Comparison of ENCODE assay signal across 8 cellular contexts in the genomic region with DNA sequence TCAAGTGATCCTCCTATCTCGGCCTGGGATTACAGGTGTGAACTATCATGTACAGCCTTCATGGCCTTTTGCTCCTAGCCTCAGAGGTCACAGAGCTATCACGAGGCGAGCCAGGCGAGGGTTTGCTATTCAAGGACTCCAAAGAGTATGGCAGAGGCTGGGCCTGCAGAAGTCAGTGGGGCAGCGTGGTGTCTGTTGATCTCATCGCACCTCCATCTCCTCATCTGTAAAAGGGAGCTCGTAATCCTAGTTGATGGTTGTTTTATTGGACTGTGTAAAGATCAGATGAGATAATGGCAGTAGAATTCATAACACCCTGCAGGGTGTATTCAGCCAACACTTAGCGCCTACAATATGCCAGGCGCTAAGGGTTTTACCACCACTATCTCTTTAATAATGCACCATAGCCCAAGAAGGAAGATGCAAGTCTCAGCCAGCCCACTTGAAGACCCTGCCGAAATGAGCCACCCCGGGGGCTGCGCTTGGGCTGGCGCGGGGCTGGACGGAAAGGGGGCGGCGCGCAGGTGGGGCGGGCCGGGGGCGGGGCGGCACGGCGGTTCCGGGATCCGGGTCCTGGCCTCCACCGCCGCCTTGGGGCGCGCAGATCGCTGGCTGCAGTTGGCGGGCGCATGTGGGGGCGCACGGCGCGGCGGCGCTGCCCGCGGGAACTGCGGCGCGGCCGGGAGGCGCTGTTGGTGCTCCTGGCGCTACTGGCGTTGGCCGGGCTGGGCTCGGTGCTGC. TPM values are rescaled to one million over a fixed set of nuclear protein-coding genes. Genes with fewer than 3 reads are reported as not detected.
DNase-seq lines count a peak whose midpoint lies in the region; ATAC-seq and TF ChIP-seq lines count a peak whose summit lies in the region.

A gene with protein sequence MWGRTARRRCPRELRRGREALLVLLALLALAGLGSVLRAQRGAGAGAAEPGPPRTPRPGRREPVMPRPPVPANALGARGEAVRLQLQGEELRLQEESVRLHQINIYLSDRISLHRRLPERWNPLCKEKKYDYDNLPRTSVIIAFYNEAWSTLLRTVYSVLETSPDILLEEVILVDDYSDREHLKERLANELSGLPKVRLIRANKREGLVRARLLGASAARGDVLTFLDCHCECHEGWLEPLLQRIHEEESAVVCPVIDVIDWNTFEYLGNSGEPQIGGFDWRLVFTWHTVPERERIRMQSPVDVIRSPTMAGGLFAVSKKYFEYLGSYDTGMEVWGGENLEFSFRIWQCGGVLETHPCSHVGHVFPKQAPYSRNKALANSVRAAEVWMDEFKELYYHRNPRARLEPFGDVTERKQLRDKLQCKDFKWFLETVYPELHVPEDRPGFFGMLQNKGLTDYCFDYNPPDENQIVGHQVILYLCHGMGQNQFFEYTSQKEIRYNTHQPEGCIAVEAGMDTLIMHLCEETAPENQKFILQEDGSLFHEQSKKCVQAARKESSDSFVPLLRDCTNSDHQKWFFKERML (plus strand): TSS at position 601 of the 741 bp plus-strand sequence. CDS start 29 bp downstream, at position 630.

- no peak for TF ChIP-seq CTCF in mesothelial cell of epicardium (IDR thresholded peaks at IDR 0.05; ENCODE audit: unreplicated experiment)

- H3K9me3 ChIP-seq in Karpas-422 (ENCODE audit: low read length) (no peaks in the 10 kb centered on the region), duodenal mucosa (ENCODE audit: control insufficient read depth in 1 of 2, low read length in 2 of 2) (no peaks in the 10 kb centered on the region)

- peak within 1 kb of the TSS; percentile 83 for H3K9ac ChIP-seq in Karpas-422 (ENCODE audit: low read length)
- peak within 1 kb of the TSS; percentile 52 to 60 for H3K9ac ChIP-seq in duodenal mucosa (ENCODE audit: low read depth in 1 of 2, low read length in 2 of 2)

- H3K27me3 Mint-ChIP-seq in activated CD4-positive, alpha-beta T cell treated with anti-CD3 and anti-CD28 coated beads for 36 hours, result peaks cover 3% of the 10 kb centered on the region
- peaks cover 21% of the 10 kb centered on the region for H3K27me3 Mint-ChIP-seq in mesothelial cell of epicardium (ENCODE audit: low read depth)

- H2AFZ ChIP-seq in Karpas-422 (ENCODE audit: low read length), result peak within 1 kb of the TSS; percentile 94

- H3K36me3 Mint-ChIP-seq in activated CD4-positive, alpha-beta T cell treated with anti-CD3 and anti-CD28 coated beads for 36 hours (ENCODE audit: low read depth), result peaks cover 3% of the 10 kb centered on the region
- H3K36me3 Mint-ChIP-seq in mesothelial cell of epicardium, result peaks cover 4% of the 10 kb centered on the region
- peaks cover 5% of the 10 kb centered on the region for H3K36me3 Mint-ChIP-seq in stimulated activated effector memory CD8-positive, alpha-beta T cell treated with anti-CD3 and anti-CD28 coated beads, Interleukin-12 subunit alpha, Interleukin-12 subunit beta, amount 100 ng/mL, for 72 hours

- POLR2A ChIA-PET in activated CD4-positive, alpha-beta T cell treated with anti-CD3 and anti-CD28 coated beads for 36 hours (lab: Charles Lee), result interaction anchor here (1.4 kb wide), 1 partner anchor 10 kb away, joined by 3 read pairs; no protein-coding TSS in a partner anchor

- peak within 1 kb of the TSS; percentile 81 for H3K4me3 Mint-ChIP-seq in activated CD4-positive, alpha-beta T cell treated with anti-CD3 and anti-CD28 coated beads for 36 hours
- H3K4me3 Mint-ChIP-seq in mesothelial cell of epicardium, result peak within 1 kb of the TSS; percentile 77
- H3K4me3 Mint-ChIP-seq in stimulated activated effector memory CD8-positive, alpha-beta T cell treated with anti-CD3 and anti-CD28 coated beads, Interleukin-12 subunit alpha, Interleukin-12 subunit beta, amount 100 ng/mL, for 72 hours, result peak within 1 kb of the TSS; percentile 76

- peak within 1 kb of the TSS; percentile 65 for H3K27ac Mint-ChIP-seq in activated CD4-positive, alpha-beta T cell treated with anti-CD3 and anti-CD28 coated beads for 36 hours
- H3K27ac Mint-ChIP-seq in mesothelial cell of epicardium, result peak within 1 kb of the TSS; percentile 10
- H3K27ac Mint-ChIP-seq in stimulated activated effector memory CD8-positive, alpha-beta T cell treated with anti-CD3 and anti-CD28 coated beads, Interleukin-12 subunit alpha, Interleukin-12 subunit beta, amount 100 ng/mL, for 72 hours, result peak within 1 kb of the TSS; percentile 12

- H3K4me3 ChIP-seq in Karpas-422 (ENCODE audit: low read length) (peak within 1 kb of the TSS; percentile 83), duodenal mucosa (ENCODE audit: low read depth in 1 of 2, low read length in 2 of 2) (peak within 1 kb of the TSS; percentile 75 to 77)

- ATAC-seq in GM18867 (IDR thresholded peaks at IDR 0.05; ENCODE audit: unreplicated experiment), result peak; percentile 56
- peak; percentile 63 for ATAC-seq in activated CD4-positive, alpha-beta T cell treated with anti-CD3 and anti-CD28 coated beads for 36 hours
- ATAC-seq in stimulated activated effector memory CD8-positive, alpha-beta T cell treated with anti-CD3 and anti-CD28 coated beads, Interleukin-12 subunit alpha, Interleukin-12 subunit beta, amount 100 ng/mL, for 72 hours, result peak; percentile 69
- no peak for ATAC-seq in HG02938 (IDR thresholded peaks at IDR 0.05; ENCODE audit: unreplicated experiment)

- H3K4me2 ChIP-seq in Karpas-422 (ENCODE audit: low read depth, low read length, poor library complexity, severe bottlenecking), result peak within 1 kb of the TSS; percentile 81

- no peak within 1 kb of the TSS for H3K27ac ChIP-seq in Karpas-422 (ENCODE audit: low read length)
- H3K27ac ChIP-seq in duodenal mucosa (ENCODE audit: low read depth, low read length), result no peak within 1 kb of the TSS

- H3K4me1 ChIP-seq in Karpas-422 (ENCODE audit: low read length) (peaks cover 28% of the 10 kb centered on the region), duodenal mucosa (ENCODE audit: control insufficient read depth in 1 of 2, insufficient read depth in 2 of 2, low read length in 2 of 2) (peaks cover 47 to 48% of the 10 kb centered on the region in 2 donors)

- CTCF ChIA-PET in activated CD4-positive, alpha-beta T cell treated with anti-CD3 and anti-CD28 coated beads for 36 hours (lab: Charles Lee), result interaction anchor here (0.8 to 3.1 kb wide), 11 partner anchors 13 to 917 kb away, joined by 3 to 57 read pairs (median 4); a partner anchor contains a TSS

- peak; percentile 85 for DNase-seq in Karpas-422
- DNase-seq in activated CD4-positive, alpha-beta T cell treated with anti-CD3 and anti-CD28 coated beads for 36 hours, result peak; percentile 74
- DNase-seq in mesothelial cell of epicardium (ENCODE audit: low spot score in 2 of 2, unreplicated experiment in 2 of 2), result no peak
- peak; percentile 31 to 69 for DNase-seq in stimulated activated effector memory CD8-positive, alpha-beta T cell treated with anti-CD3 and anti-CD28 coated beads, Interleukin-12 subunit alpha, Interleukin-12 subunit beta, amount 100 ng/mL, for 72 hours (ENCODE audit: low spot score in 2 of 2)
- no peak for DNase-seq in T1000 (lab: John Stamatoyannopoulos, UW)

- H3K36me3 ChIP-seq in Karpas-422 (ENCODE audit: insufficient read depth, low read length) (no peaks in the 10 kb centered on the region), duodenal mucosa (ENCODE audit: control insufficient read depth in 1 of 2, insufficient read depth in 2 of 2, low read length in 2 of 2) (no peaks in the 10 kb centered on the region)

- intact Hi-C loops in activated CD4-positive, alpha-beta T cell treated with anti-CD3 and anti-CD28 coated beads for 36 hours (cut with DNase I, micrococcal nuclease), result loop anchor here (1.0 to 10.0 kb wide), 3 partner anchors 11 to 308 kb away; a partner anchor contains a TSS

- no peaks in the 10 kb centered on the region for H3K9me3 Mint-ChIP-seq in activated CD4-positive, alpha-beta T cell treated with anti-CD3 and anti-CD28 coated beads for 36 hours (ENCODE audit: low read depth)
- H3K9me3 Mint-ChIP-seq in mesothelial cell of epicardium, result no peaks in the 10 kb centered on the region
- no peaks in the 10 kb centered on the region for H3K9me3 Mint-ChIP-seq in stimulated activated effector memory CD8-positive, alpha-beta T cell treated with anti-CD3 and anti-CD28 coated beads, Interleukin-12 subunit alpha, Interleukin-12 subunit beta, amount 100 ng/mL, for 72 hours

- H3K4me1 Mint-ChIP-seq in activated CD4-positive, alpha-beta T cell treated with anti-CD3 and anti-CD28 coated beads for 36 hours, result peaks cover 35% of the 10 kb centered on the region
- peaks cover 64% of the 10 kb centered on the region for H3K4me1 Mint-ChIP-seq in mesothelial cell of epicardium
- H3K4me1 Mint-ChIP-seq in stimulated activated effector memory CD8-positive, alpha-beta T cell treated with anti-CD3 and anti-CD28 coated beads, Interleukin-12 subunit alpha, Interleukin-12 subunit beta, amount 100 ng/mL, for 72 hours, result peaks cover 39% of the 10 kb centered on the region

- H3K79me2 ChIP-seq in Karpas-422 (ENCODE audit: low read length), result no peaks in the 10 kb centered on the region

- 0 out of 2 replicates have a peak, but pooled peaks cover 6% of the 10 kb centered on the region for H4K20me1 ChIP-seq in Karpas-422 (ENCODE audit: insufficient read depth, low read depth, low read length)

- H3K9me2 ChIP-seq in Karpas-422 (replicated peaks; ENCODE audit: insufficient read depth, low read length), result no peaks in the 10 kb centered on the region

- H3K27me3 ChIP-seq in Karpas-422 (ENCODE audit: low read length) (no peaks in the 10 kb centered on the region), duodenal mucosa (ENCODE audit: control insufficient read depth in 1 of 2, insufficient read depth in 2 of 2, low read length in 2 of 2) (peaks cover 0 to 5% of the 10 kb centered on the region in 2 donors)

RNA-seq across cellular contexts. Expression of the gene that starts here (rescaled TPM):
- total RNA-seq in Karpas-422 (2014; rRNA removed; shearing (Covaris generic); ENCODE audit: low replicate concordance), result 14.9 and 16.2 TPM in 2 replicates
- total RNA-seq in activated CD4-positive, alpha-beta T cell treated with anti-CD3 and anti-CD28 coated beads for 36 hours, result 10 to 100 TPM; 10.2 to 12.7 TPM
- 10.1 to 10.6 TPM (median 10.3 TPM) in 3 replicates for total RNA-seq in mesothelial cell of epicardium

Comparison
In these comparisons a context has a peak if more than half of its experiments do, and no peak if none do; other contexts are left out.
1. DNase-seq: peak in Karpas-422 (single experiment), activated CD4-positive, alpha-beta T cell treated with anti-CD3 and anti-CD28 coated beads for 36 hours (single experiment) and stimulated activated effector memory CD8-positive, alpha-beta T cell treated with anti-CD3 and anti-CD28 coated beads, Interleukin-12 subunit alpha, Interleukin-12 subunit beta, amount 100 ng/mL, for 72 hours (2 of 2); none in mesothelial cell of epicardium (0 of 2) and T1000 (single experiment).
2. H3K27ac Mint-ChIP-seq: peak in every context shown above with its lines; median percentile 65 in activated CD4-positive, alpha-beta T cell treated with anti-CD3 and anti-CD28 coated beads for 36 hours; 12 in stimulated activated effector memory CD8-positive, alpha-beta T cell treated with anti-CD3 and anti-CD28 coated beads, Interleukin-12 subunit alpha, Interleukin-12 subunit beta, amount 100 ng/mL, for 72 hours; 10 in mesothelial cell of epicardium.
3. Peak in every context shown above with its lines, with median percentiles within 50 percentile points of each other: H3K4me3 Mint-ChIP-seq.